In genomic region chr11:199004-199581, GRCh38 we compare ENCODE assay signal across 1 cellular context.
A peak's percentile ranks its signal among the peaks of the same experiment; 100 is the strongest.
TF ChIP-seq lines count a peak whose summit lies in the region.

No MANE protein-coding gene starts in this region.

TF ChIP-seq in K562, 482 proteins besides CTCF, POLR2A, EP300 and RAD21:
- TF ChIP-seq, protein P1, sequence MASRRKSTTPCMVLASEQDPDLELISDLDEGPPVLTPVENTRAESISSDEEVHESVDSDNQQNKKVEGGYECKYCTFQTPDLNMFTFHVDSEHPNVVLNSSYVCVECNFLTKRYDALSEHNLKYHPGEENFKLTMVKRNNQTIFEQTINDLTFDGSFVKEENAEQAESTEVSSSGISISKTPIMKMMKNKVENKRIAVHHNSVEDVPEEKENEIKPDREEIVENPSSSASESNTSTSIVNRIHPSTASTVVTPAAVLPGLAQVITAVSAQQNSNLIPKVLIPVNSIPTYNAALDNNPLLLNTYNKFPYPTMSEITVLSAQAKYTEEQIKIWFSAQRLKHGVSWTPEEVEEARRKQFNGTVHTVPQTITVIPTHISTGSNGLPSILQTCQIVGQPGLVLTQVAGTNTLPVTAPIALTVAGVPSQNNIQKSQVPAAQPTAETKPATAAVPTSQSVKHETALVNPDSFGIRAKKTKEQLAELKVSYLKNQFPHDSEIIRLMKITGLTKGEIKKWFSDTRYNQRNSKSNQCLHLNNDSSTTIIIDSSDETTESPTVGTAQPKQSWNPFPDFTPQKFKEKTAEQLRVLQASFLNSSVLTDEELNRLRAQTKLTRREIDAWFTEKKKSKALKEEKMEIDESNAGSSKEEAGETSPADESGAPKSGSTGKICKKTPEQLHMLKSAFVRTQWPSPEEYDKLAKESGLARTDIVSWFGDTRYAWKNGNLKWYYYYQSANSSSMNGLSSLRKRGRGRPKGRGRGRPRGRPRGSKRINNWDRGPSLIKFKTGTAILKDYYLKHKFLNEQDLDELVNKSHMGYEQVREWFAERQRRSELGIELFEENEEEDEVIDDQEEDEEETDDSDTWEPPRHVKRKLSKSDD (conservative IDR thresholded peaks at IDR 0.05; ENCODE audit: low read length), result no peak
- TF ChIP-seq RBM22 (IDR thresholded peaks at IDR 0.05; ENCODE audit: low read depth, low read length, poor library complexity, severe bottlenecking) (peak; percentile 53), POLR2G (IDR thresholded peaks at IDR 0.05; ENCODE audit: low read depth, low read length) (peak; percentile 61)
